23 cellular contexts compared by ENCODE assay signal in genomic region chr16:82044585-82044911, GRCh38. TPM values are rescaled to one million over a fixed set of nuclear protein-coding genes. Genes with fewer than 3 reads are reported as not detected.
A peak's percentile ranks its signal among the peaks of the same experiment; 100 is the strongest.
DNase-seq lines count a peak whose midpoint lies in the region; ATAC-seq lines count a peak whose summit lies in the region.
"Had no signal": no experiment of that assay in that cellular context is flagged by ENCODE, and none has a peak within 500 bp of the region (broad histone marks: within the 10 kb centered on the region; RNA-seq: fewer than 3 reads in every experiment).

No MANE protein-coding gene starts in this region.

- no peak overlapping the region for H3K4me3 ChIP-seq in neuronal stem cell (ENCODE audit: low read length in 2 of 2)
- H3K4me3 ChIP-seq: heart right ventricle, testis had no signal

- no peak overlapping the region for H2BK12ac ChIP-seq in neuronal stem cell (ENCODE audit: low read length)

- H3K79me1 ChIP-seq in neuronal stem cell (ENCODE audit: low read depth, low read length) = no peaks in the 10 kb centered on the region

- H2BK5ac ChIP-seq in neuronal stem cell (ENCODE audit: low read length) = no peak overlapping the region

- no peak overlapping the region for H3K14ac ChIP-seq in neuronal stem cell (ENCODE audit: low read length)

- H3K4me2 ChIP-seq in neuronal stem cell (ENCODE audit: insufficient read depth, low read length, poor library complexity, severe bottlenecking) = peak overlapping the region; percentile 32

- no peak overlapping the region for H2BK120ac ChIP-seq in neuronal stem cell (ENCODE audit: low read depth, low read length)

- ATAC-seq in GM18907 (IDR thresholded peaks at IDR 0.05; ENCODE audit: unreplicated experiment) (no peak), HG03280 (IDR thresholded peaks at IDR 0.05; ENCODE audit: unreplicated experiment) (no peak)
- ATAC-seq: activated CD8-positive, alpha-beta T cell treated with anti-CD3 and anti-CD28 coated beads for 36 hours; heart right ventricle; naive thymus-derived CD4-positive, alpha-beta T cell had no signal

- no peak overlapping the region for H4K91ac ChIP-seq in neuronal stem cell (ENCODE audit: low read depth, low read length, poor library complexity)

- no peak overlapping the region for H3K4ac ChIP-seq in neuronal stem cell (ENCODE audit: low read length)

- no peak overlapping the region for H4K8ac ChIP-seq in neuronal stem cell (ENCODE audit: low read depth, low read length)

- H3K4me1 ChIP-seq in neuronal stem cell (ENCODE audit: control insufficient read depth in 2 of 2, insufficient read depth in 1 of 2, low read depth in 1 of 2, low read length in 2 of 2) = peaks cover 0 to 12% of the 10 kb centered on the region in 2 donors
- H3K4me1 ChIP-seq: heart right ventricle, testis had no signal

- H3K27me3 ChIP-seq in neuronal stem cell (ENCODE audit: control insufficient read depth in 3 of 3, insufficient read depth in 3 of 3, low read depth in 1 of 3, low read length in 3 of 3) = no peaks in the 10 kb centered on the region
- H3K27me3 ChIP-seq: testis had no signal

- no peak overlapping the region for H3K18ac ChIP-seq in neuronal stem cell (ENCODE audit: low read length)

- H3K9ac ChIP-seq in neuronal stem cell (ENCODE audit: low read depth, low read length, poor library complexity) = no peak overlapping the region

- H2BK15ac ChIP-seq in neuronal stem cell (ENCODE audit: low read length) = no peak overlapping the region

- peak overlapping the region; percentile 38 for H2AFZ ChIP-seq in neuronal stem cell (ENCODE audit: low read length)

- H3K36me3 ChIP-seq in neuronal stem cell (replicated peaks in 1 of 2; ENCODE audit: control insufficient read depth in 2 of 2, insufficient read depth in 2 of 2, low read length in 2 of 2) = no peaks in the 10 kb centered on the region
- H3K36me3 ChIP-seq: heart right ventricle had no signal

- DNase-seq in ELR (ENCODE audit: low read depth) (peak; percentile 7), NCI-H82 treated with DMSO at 0.1 percent for 48 hours (lab: John Stamatoyannopoulos, UW; ENCODE audit: unreplicated experiment) (peak; percentile 37), glomerular visceral epithelial cell (ENCODE audit: extremely low spot score) (peak; percentile 6), neuronal stem cell (ENCODE audit: low spot score) (no peak), AG20443 (ENCODE audit: low spot score) (no peak), hypothalamus (lab: John Stamatoyannopoulos, UW) (no peak)
- DNase-seq: activated CD4-positive, CD25-positive, alpha-beta regulatory T cell treated with anti-CD3 and anti-CD28 coated beads, Interleukin-2, amount 50 U/mL, for 72 hours; activated CD8-positive, alpha-beta T cell treated with anti-CD3 and anti-CD28 coated beads for 36 hours; activated effector memory CD4-positive, alpha-beta T cell treated with Interleukin-2 at 50 U/mL for 16 hours; activated naive CD8-positive, alpha-beta T cell treated with anti-CD3 and anti-CD28 coated beads, Interleukin-2, amount 10 ng/mL, durations not matched to agents 7 days and 5 days; cerebellar nuclear complex; heart right ventricle; left cardiac atrium; naive thymus-derived CD4-positive, alpha-beta T cell; NCI-H1048; NCI-H187 treated with DMSO at 0.1 percent for 48 hours; NCI-H2227 treated with DMSO at 0.1 percent for 48 hours; NCI-H774; stimulated activated CD4-positive, alpha-beta T cell treated with anti-CD3 and anti-CD28 coated beads, Interleukin-4, amount 100 ng/mL, for 24 hours; stimulated activated naive CD4-positive, alpha-beta T cell; testis had no signal

- H2AK5ac ChIP-seq in neuronal stem cell (ENCODE audit: low read depth, low read length) = no peak overlapping the region

- H3K27ac ChIP-seq in neuronal stem cell (replicated peaks; ENCODE audit: low read length) = peak overlapping the region; percentile 63
- H3K27ac ChIP-seq: heart right ventricle, testis had no signal

- H3K23ac ChIP-seq in neuronal stem cell (ENCODE audit: low read depth, low read length, poor library complexity) = no peak overlapping the region

- peaks cover 0 to 3% of the 10 kb centered on the region in 2 donors for H3K9me3 ChIP-seq in neuronal stem cell (replicated peaks in 1 of 2; ENCODE audit: control insufficient read depth in 2 of 2, insufficient read depth in 1 of 2, low read depth in 1 of 2, low read length in 2 of 2)
- H3K9me3 ChIP-seq: heart right ventricle, testis had no signal

- no CpG with 5 or more reads among the region's 3 CpGs for WGBS in neuronal stem cell (ENCODE audit: extremely low coverage in 2 of 2, insufficient read length in 2 of 2, insufficient replicate concordance in 1 of 2), 2 donors

RNA-seq across cellular contexts. Expression of gene HSD17B2, which starts 9.5 kb away (rescaled TPM):
- not detected for polyA plus RNA-seq in neuronal stem cell (2013, experiment 1 of 2)
- not detected for polyA plus RNA-seq in neuronal stem cell (2013, experiment 2 of 2)
- polyA plus RNA-seq: naive thymus-derived CD4-positive, alpha-beta T cell had no signal

RNA-seq across cellular contexts. Expression of gene SDR42E1, which starts 33.3 kb away (rescaled TPM):
- polyA plus RNA-seq in neuronal stem cell (2013, experiment 1 of 2) = 0.32 TPM
- polyA plus RNA-seq in neuronal stem cell (2013, experiment 2 of 2) = 0.51 TPM

Comparison
In these comparisons a context has a peak if more than half of its experiments do, and no peak if none do; other contexts are left out.
1. DNase-seq: peak in ELR (single experiment), NCI-H82 treated with DMSO at 0.1 percent for 48 hours (single experiment) and glomerular visceral epithelial cell (single experiment); none in neuronal stem cell (single experiment), AG20443 (single experiment) and hypothalamus (0 of 51).